10 cellular contexts compared by ENCODE assay signal in genomic region chr18:4453712-4454547, GRCh38. TPM values are rescaled to one million over a fixed set of nuclear protein-coding genes. Genes with fewer than 3 reads are reported as not detected.
A peak's percentile ranks its signal among the peaks of the same experiment; 100 is the strongest.
DNase-seq lines count a peak whose midpoint lies in the region; ATAC-seq and TF ChIP-seq lines count a peak whose summit lies in the region.
"Had no signal": no experiment of that assay in that cellular context is flagged by ENCODE, and none has a peak within 500 bp of the region (broad histone marks: within the 10 kb centered on the region; RNA-seq: fewer than 3 reads in every experiment).

No MANE protein-coding gene starts in this region.

- DNase-seq in SK-N-SH = peak; percentile 8
- DNase-seq in astrocyte of the cerebellum (ENCODE audit: low read depth) = no peak
- peak in 1 of 2 donors; percentile 79 for DNase-seq in left lung
- peak; percentile 43 for DNase-seq in testis
- DNase-seq in activated CD4-positive, alpha-beta T cell treated with anti-CD3 and anti-CD28 coated beads, Interleukin-2, amount 50 U/mL, for 1 hour = no peak
- DNase-seq: activated naive CD4-positive, alpha-beta T cell treated with anti-CD3 and anti-CD28 coated beads, Interleukin-2, amount 10 ng/mL, durations not matched to agents 7 days and 5 days; MV-4-11 had no signal

- TF ChIP-seq EP300 in SK-N-SH (IDR thresholded peaks at IDR 0.05; ENCODE audit: borderline replicate concordance in 1 of 2, low read depth in 1 of 2, low read length in 1 of 2) = no peak

- H3K36me3 ChIP-seq in SK-N-SH (replicated peaks in 1 of 2; ENCODE audit: control insufficient read depth in 1 of 2, insufficient read depth in 2 of 2, low read length in 1 of 2) (no peaks in the 10 kb centered on the region), left lung (no peaks in the 10 kb centered on the region), testis (ENCODE audit: low read depth, missing control alignments) (no peaks in the 10 kb centered on the region)

- no peaks in the 10 kb centered on the region for H3K79me2 ChIP-seq in SK-N-SH (ENCODE audit: insufficient read depth)

- no peak for ATAC-seq in SK-N-SH treated with all-trans-retinoic acid at 6 μM for 48 hours
- ATAC-seq in left lung = peak; percentile 41
- ATAC-seq in HG02852 (IDR thresholded peaks at IDR 0.05; ENCODE audit: unreplicated experiment) = no peak
- ATAC-seq in HG03175 (IDR thresholded peaks at IDR 0.05; ENCODE audit: unreplicated experiment) = no peak

- POLR2A ChIA-PET in SK-N-SH (lab: Yijun Ruan, JAX) = no interaction called here

- H3K9me2 ChIP-seq in SK-N-SH = no peaks in the 10 kb centered on the region

- H3K9me3 ChIP-seq in SK-N-SH = no peaks in the 10 kb centered on the region
- H3K9me3 ChIP-seq in left lung = no peaks in the 10 kb centered on the region
- no peaks in the 10 kb centered on the region for H3K9me3 ChIP-seq in testis

- peak overlapping the region; percentile 11; the same call in 1 of the 2 replicates for H3K4me2 ChIP-seq in SK-N-SH

- H3K27me3 ChIP-seq in SK-N-SH (ENCODE audit: insufficient read depth) (peaks cover 23% of the 10 kb centered on the region; the same call in 1 of the 2 replicates), left lung (peaks cover 27 to 61% of the 10 kb centered on the region in 2 donors), testis (no peaks in the 10 kb centered on the region)

- no peak overlapping the region for H3K4me3 ChIP-seq in SK-N-SH (ENCODE audit: low read depth in 2 of 2, low read length in 1 of 2)
- peak overlapping the region; percentile 62 for H3K4me3 ChIP-seq in astrocyte of the cerebellum (ENCODE audit: low read depth, low read length)
- peak overlapping the region; percentile 29 to 39 for H3K4me3 ChIP-seq in left lung
- H3K4me3 ChIP-seq in testis = peak overlapping the region; percentile 53 to 56

- H3F3A ChIP-seq in SK-N-SH (replicated peaks; ENCODE audit: insufficient read depth) = no peaks in the 10 kb centered on the region

- no peaks in the 10 kb centered on the region for H4K20me1 ChIP-seq in SK-N-SH (ENCODE audit: insufficient read depth)

- H3K27ac ChIP-seq in SK-N-SH (ENCODE audit: low read depth in 2 of 2, low read length in 1 of 2) (no peak overlapping the region), left lung (no peak overlapping the region), testis (peak overlapping the region; percentile 9 to 59)

- CTCF ChIA-PET in SK-N-SH (lab: Yijun Ruan, JAX) = no interaction called here

- intact Hi-C loops in left lung (cut with DNase I) (no loop called here), testis (cut with DNase I; ENCODE audit: low total_unique reads) (no loop called here)

- no peak for TF ChIP-seq RAD21 in SK-N-SH (IDR thresholded peaks at IDR 0.05; ENCODE audit: low read length)

- in situ Hi-C loops in astrocyte of the cerebellum (cut with HindIII; ENCODE audit: low sequenced_read_pairs) = no loop called here

- H3K4me1 ChIP-seq in SK-N-SH (ENCODE audit: control insufficient read depth in 1 of 2, insufficient read depth in 2 of 2, low read depth in 1 of 2, low read length in 1 of 2) (no peaks in the 10 kb centered on the region; a peak in 1 of 4 replicates), left lung (no peaks in the 10 kb centered on the region), testis (no peaks in the 10 kb centered on the region)

- H3K9ac ChIP-seq in SK-N-SH = no peak overlapping the region

- TF ChIP-seq CTCF in SK-N-SH (IDR thresholded peaks at IDR 0.05) (no peak), astrocyte of the cerebellum (IDR thresholded peaks at IDR 0.05; ENCODE audit: low read depth, low read length, missing control alignments) (peak; percentile 17), left lung (IDR thresholded peaks at IDR 0.05) (no peak), testis (IDR thresholded peaks at IDR 0.05) (no peak)

- TF ChIP-seq POLR2A in testis (IDR thresholded peaks at IDR 0.05) = no peak

- 9% methylated on average over 23 of the region's 51 CpGs for WGBS in SK-N-SH (ENCODE audit: low lambda C conversion rate)
- WGBS in testis, 2 donors = 0 to 1% methylated on average over 40 to 50 of the region's 51 CpGs

- no peak overlapping the region for H2AFZ ChIP-seq in SK-N-SH (ENCODE audit: low read depth)

TF ChIP-seq in SK-N-SH, 30 proteins besides CTCF, POLR2A, EP300 and RAD21:
- TF ChIP-seq GABPA (IDR thresholded peaks at IDR 0.05; ENCODE audit: low read depth) (no peak), RFX5 (IDR thresholded peaks at IDR 0.05; ENCODE audit: low read length) (no peak)
- TF ChIP-seq, protein P1, sequence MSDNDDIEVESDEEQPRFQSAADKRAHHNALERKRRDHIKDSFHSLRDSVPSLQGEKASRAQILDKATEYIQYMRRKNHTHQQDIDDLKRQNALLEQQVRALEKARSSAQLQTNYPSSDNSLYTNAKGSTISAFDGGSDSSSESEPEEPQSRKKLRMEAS (IDR thresholded peaks at IDR 0.05; ENCODE audit: low read depth) = no peak

TF ChIP-seq in SK-N-SH treated with all-trans-retinoic acid at 6 μM for 48 hours, 23 proteins besides CTCF, POLR2A, EP300 and RAD21:
- TF ChIP-seq ZFP30 (CRISPR knock-in tag; IDR thresholded peaks at IDR 0.05) (no peak), SNAI2 (CRISPR knock-in tag; IDR thresholded peaks at IDR 0.05) (no peak), ISL1 (CRISPR knock-in tag; IDR thresholded peaks at IDR 0.05) (no peak), BACH2 (CRISPR knock-in tag; IDR thresholded peaks at IDR 0.05; ENCODE audit: borderline replicate concordance) (no peak), OSR1 (CRISPR knock-in tag; IDR thresholded peaks at IDR 0.05) (no peak), ZC3H10 (CRISPR knock-in tag; IDR thresholded peaks at IDR 0.05) (no peak)

RNA-seq across cellular contexts. Expression of gene DLGAP1, which starts 1.2 kb away (rescaled TPM):
- polyA plus RNA-seq in SK-N-SH (2012; rRNA removed) = not detected in 2 replicates
- polyA plus RNA-seq in SK-N-SH (2012; cell fraction: cytosol; rRNA removed) = 0.01 TPM in 1 of 2 replicates, not detected in the other
- polyA plus RNA-seq in SK-N-SH (2012; cell fraction: nucleus; rRNA removed) = not detected in 2 replicates
- 1 to 10 TPM; 3.6 to 4.0 TPM for total RNA-seq in left lung
- 10 to 100 TPM; 69.1 to 93.8 TPM for total RNA-seq in testis
- 18.6 TPM for polyA plus RNA-seq in testis (ENCODE audit: insufficient read depth, low read depth, low replicate concordance)

Comparison
In these comparisons a context has a peak if more than half of its experiments do, and no peak if none do; other contexts are left out.
1. DNase-seq: peak in SK-N-SH (single experiment) and testis (single experiment); none in astrocyte of the cerebellum (single experiment) and activated CD4-positive, alpha-beta T cell treated with anti-CD3 and anti-CD28 coated beads, Interleukin-2, amount 50 U/mL, for 1 hour (single experiment).
2. H3K27ac ChIP-seq: peak in testis (2 of 2); none in SK-N-SH (0 of 2) and left lung (0 of 2).
3. H3K4me3 ChIP-seq: peak in astrocyte of the cerebellum (single experiment), left lung (2 of 2) and testis (2 of 2); none in SK-N-SH (0 of 2).
4. RNA of gene DLGAP1, which starts 1.2 kb away (total RNA-seq): 69.1 to 93.8 TPM in testis; 3.6 to 4.0 TPM in left lung; every median in the first group is over 10 times any median in the second.